ENCODE assay signal across 1 cellular context in genomic region chr9:94941211-94941875, GRCh38.
TF ChIP-seq lines count a peak whose summit lies in the region.

No MANE protein-coding gene starts in this region.

TF ChIP-seq in HepG2, 621 proteins besides CTCF, POLR2A, EP300 and RAD21 (continued from another document and continues in another):
- no peak; the same call in 1 of the 2 replicates for TF ChIP-seq ZNF800 (CRISPR knock-in tag; IDR thresholded peaks at IDR 0.05)
- TF ChIP-seq FLYWCH1 (CRISPR knock-in tag; IDR thresholded peaks at IDR 0.05): no peak
- TF ChIP-seq ATF7-NPFF (CRISPR knock-in tag; IDR thresholded peaks at IDR 0.05; ENCODE audit: low read depth): no peak
- TF ChIP-seq ZBTB7B (CRISPR knock-in tag; IDR thresholded peaks at IDR 0.05): peak; percentile 72
- TF ChIP-seq FOSL2 (CRISPR knock-in tag; IDR thresholded peaks at IDR 0.05): peak; percentile 76
- peak; percentile 67 for TF ChIP-seq ISL2 (CRISPR knock-in tag; IDR thresholded peaks at IDR 0.05)
- TF ChIP-seq ZBTB14 (CRISPR knock-in tag; IDR thresholded peaks at IDR 0.05): no peak
- TF ChIP-seq SMAD9 (CRISPR knock-in tag; IDR thresholded peaks at IDR 0.05): no peak
- TF ChIP-seq ZNF782 (CRISPR knock-in tag; IDR thresholded peaks at IDR 0.05; ENCODE audit: borderline replicate concordance): no peak
- no peak for TF ChIP-seq ZZZ3 (CRISPR knock-in tag; IDR thresholded peaks at IDR 0.05; ENCODE audit: borderline replicate concordance)
- no peak for TF ChIP-seq SRSF9 (IDR thresholded peaks at IDR 0.05; ENCODE audit: borderline replicate concordance, insufficient read depth, low read depth, low read length, poor library complexity, severe bottlenecking)
- TF ChIP-seq NFE2L2 (IDR thresholded peaks at IDR 0.05; ENCODE audit: low read length): no peak
- TF ChIP-seq ZNF564 (CRISPR knock-in tag; IDR thresholded peaks at IDR 0.05): 0 out of 2 replicates have a peak, but pooled peaks have one; percentile 56
- no peak for TF ChIP-seq ZNF10 (CRISPR knock-in tag; IDR thresholded peaks at IDR 0.05; ENCODE audit: borderline replicate concordance, low read depth)
- TF ChIP-seq ZBTB10 (CRISPR knock-in tag; IDR thresholded peaks at IDR 0.05; ENCODE audit: borderline replicate concordance): no peak
- TF ChIP-seq PRPF4 (IDR thresholded peaks at IDR 0.05; ENCODE audit: low read depth, low read length, poor library complexity, severe bottlenecking): no peak
- TF ChIP-seq ZNF570 (CRISPR knock-in tag; IDR thresholded peaks at IDR 0.05; ENCODE audit: borderline replicate concordance): no peak
- no peak for TF ChIP-seq ZNF383 (CRISPR knock-in tag; IDR thresholded peaks at IDR 0.05; ENCODE audit: borderline replicate concordance)
- TF ChIP-seq TEF (CRISPR knock-in tag; IDR thresholded peaks at IDR 0.05): no peak
- peak; percentile 91 for TF ChIP-seq RARA (CRISPR knock-in tag; IDR thresholded peaks at IDR 0.05)
- TF ChIP-seq SCMH1 (CRISPR knock-in tag; IDR thresholded peaks at IDR 0.05; ENCODE audit: borderline replicate concordance): no peak
- TF ChIP-seq RBFOX2 (IDR thresholded peaks at IDR 0.05; ENCODE audit: low read depth, low read length): no peak
- TF ChIP-seq CEBPZ (IDR thresholded peaks at IDR 0.05; ENCODE audit: low read length): no peak
- no peak for TF ChIP-seq NR0B2 (CRISPR knock-in tag; IDR thresholded peaks at IDR 0.05)
- TF ChIP-seq ZNF235 (CRISPR knock-in tag; IDR thresholded peaks at IDR 0.05; ENCODE audit: borderline replicate concordance): no peak
- no peak for TF ChIP-seq SNAPC4 (CRISPR knock-in tag; IDR thresholded peaks at IDR 0.05)
- TF ChIP-seq NRL (CRISPR knock-in tag; IDR thresholded peaks at IDR 0.05; ENCODE audit: borderline replicate concordance): no peak
- TF ChIP-seq GTF3A (CRISPR knock-in tag; conservative IDR thresholded peaks at IDR 0.05): no peak
- no peak for TF ChIP-seq DMAP1 (CRISPR knock-in tag; IDR thresholded peaks at IDR 0.05)
- TF ChIP-seq ZNF615 (CRISPR knock-in tag; IDR thresholded peaks at IDR 0.05; ENCODE audit: borderline replicate concordance): no peak
- TF ChIP-seq ZNF275 (CRISPR knock-in tag; IDR thresholded peaks at IDR 0.05; ENCODE audit: borderline replicate concordance): no peak
- no peak for TF ChIP-seq ZNF12 (CRISPR knock-in tag; IDR thresholded peaks at IDR 0.05)
- TF ChIP-seq MTERF4 (CRISPR knock-in tag; IDR thresholded peaks at IDR 0.05): no peak
